8 cellular contexts compared by ENCODE assay signal in the genomic region with DNA sequence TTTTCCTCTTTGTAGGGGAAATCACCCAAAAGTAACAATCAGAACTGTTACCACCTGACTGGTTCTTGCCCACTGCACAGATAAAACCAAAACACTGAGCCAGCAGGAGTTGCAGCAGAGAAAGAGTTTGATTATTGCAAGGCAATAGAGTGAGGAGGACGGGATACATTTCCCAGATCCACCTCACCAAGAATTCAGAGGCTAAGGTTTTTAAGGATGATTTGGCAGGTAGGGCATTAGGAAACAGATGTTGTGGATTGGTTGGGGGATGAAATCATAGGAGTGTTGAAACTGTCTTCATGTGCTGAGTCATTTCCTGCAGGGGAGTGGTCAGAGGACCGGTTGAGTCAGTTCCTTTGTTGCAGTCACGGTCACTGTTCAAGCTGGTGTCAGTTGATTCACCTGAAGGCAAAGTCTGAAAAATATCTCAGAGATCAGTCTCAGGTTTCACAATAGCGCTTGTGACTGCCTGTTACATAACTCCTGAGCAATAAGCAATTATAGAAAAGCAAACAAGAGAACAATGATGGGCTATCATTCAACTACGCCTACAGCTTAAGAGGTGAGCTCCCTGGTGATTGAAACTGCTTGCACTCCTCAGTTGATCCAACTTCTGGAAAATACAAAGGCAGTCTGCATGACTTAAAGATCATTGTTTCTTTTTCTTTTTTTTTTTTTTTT. TPM values are rescaled to one million over a fixed set of nuclear protein-coding genes. Genes with fewer than 3 reads are reported as not detected.
A peak's percentile ranks its signal among the peaks of the same experiment; 100 is the strongest.
DNase-seq lines count a peak whose midpoint lies in the region; ATAC-seq, FAIRE-seq and TF ChIP-seq lines count a peak whose summit lies in the region.

No MANE protein-coding gene starts in this region.

- peak in 2 of 4 donors; percentile 9 to 33 for TF ChIP-seq POLR2A in esophagus squamous epithelium (IDR thresholded peaks at IDR 0.05)

- H3K27me3 ChIP-seq in BJ (ENCODE audit: control insufficient read depth, insufficient read depth, low read length) (no peaks in the 10 kb centered on the region), esophagus squamous epithelium (no peaks in the 10 kb centered on the region)

- no peaks in the 10 kb centered on the region for H3K27me3 Mint-ChIP-seq in osteocyte (ENCODE audit: unreplicated experiment)

- DNase-seq in BJ (ENCODE audit: low read depth) (peak; percentile 94), GM19239 (ENCODE audit: insufficient read length, low spot score) (peak; percentile 45), NCI-H2227 (lab: John Stamatoyannopoulos, UW; ENCODE audit: unreplicated experiment) (peak; percentile 83), esophagus squamous epithelium (lab: John Stamatoyannopoulos, UW) (no peak), osteocyte (ENCODE audit: extremely low spot score, unreplicated experiment) (peak; percentile 6), DMS114 treated with DMSO at 0.1 percent for 48 hours (lab: John Stamatoyannopoulos, UW; ENCODE audit: unreplicated experiment) (no peak)
- DNase-seq in activated CD4-positive, alpha-beta T cell treated with anti-CD3 and anti-CD28 coated beads, Interleukin-2, amount 50 U/mL, for 1 hour = peak; percentile 28

- TF ChIP-seq CTCF in BJ (IDR thresholded peaks at IDR 0.05; ENCODE audit: insufficient read depth, low read depth, low read length) (no peak), esophagus squamous epithelium (IDR thresholded peaks at IDR 0.05) (no peak), osteocyte (IDR thresholded peaks at IDR 0.05) (no peak)

- peaks cover 14 to 80% (median 36%) of the 10 kb centered on the region in 3 donors for H3K4me1 ChIP-seq in esophagus squamous epithelium

- intact Hi-C loops in esophagus squamous epithelium (cut with DNase I) = no loop called here

- H3K36me3 ChIP-seq in BJ (ENCODE audit: control insufficient read depth, insufficient read depth, low read length) = no peaks in the 10 kb centered on the region
- no peaks in the 10 kb centered on the region for H3K36me3 ChIP-seq in esophagus squamous epithelium

- peak; percentile 95 for FAIRE-seq in GM19239 (lab: Jason Lieb, UNC)

- H3K9me3 Mint-ChIP-seq in osteocyte (ENCODE audit: unreplicated experiment) = peaks cover 6% of the 10 kb centered on the region

- H3K4me3 ChIP-seq in BJ (ENCODE audit: low read depth, low read length) (no peak overlapping the region), esophagus squamous epithelium (no peak overlapping the region)

- POLR2A ChIA-PET in BJ (lab: Charles Lee) = interaction anchor here (0.6 kb wide), 2 partner anchors 34 to 125 kb away, joined by 3 read pairs; no protein-coding TSS in a partner anchor

- H3K27ac Mint-ChIP-seq in osteocyte (ENCODE audit: unreplicated experiment) = peak overlapping the region; percentile 36

- H3K9me3 ChIP-seq in esophagus squamous epithelium = peaks cover 0 to 9% (median 0%) of the 10 kb centered on the region in 3 donors

- H3K36me3 Mint-ChIP-seq in osteocyte (ENCODE audit: unreplicated experiment) = peaks cover 2% of the 10 kb centered on the region

- peak overlapping the region; percentile 8 for H3K4me3 Mint-ChIP-seq in osteocyte (ENCODE audit: unreplicated experiment)

- peak; percentile 88 for ATAC-seq in HG03342 (IDR thresholded peaks at IDR 0.05; ENCODE audit: unreplicated experiment)

- CTCF ChIA-PET in BJ (lab: Yijun Ruan, JAX) = interaction anchor here (1.3 kb wide), 1 partner anchor 12 kb away, joined by 3 read pairs; no protein-coding TSS in a partner anchor

- H3K27ac ChIP-seq in esophagus squamous epithelium = peak overlapping the region; percentile 86 to 91 (median 87)

- WGBS in esophagus squamous epithelium, 2 donors = 18% methylated on average over 5 of the region's 5 CpGs

- peaks cover 21% of the 10 kb centered on the region for H3K4me1 Mint-ChIP-seq in osteocyte (ENCODE audit: unreplicated experiment)

RNA-seq across cellular contexts. Expression of gene AMN1, which starts 20.3 kb away (rescaled TPM):
- polyA plus RNA-seq in BJ (2011; rRNA removed) = 4.2 and 7.8 TPM in 2 replicates
- polyA minus RNA-seq in BJ (2011; rRNA and poly(A)+ RNA removed) = 2.5 and 3.3 TPM in 2 replicates
- 1 to 10 TPM; 1.9 to 6.7 (median 5.7) TPM for total RNA-seq in esophagus squamous epithelium
- 5.3 and 8.5 TPM in 2 replicates for total RNA-seq in osteocyte

Comparison
In these comparisons a context has a peak if more than half of its experiments do, and no peak if none do; other contexts are left out.
1. DNase-seq: peak in BJ (single experiment), GM19239 (single experiment), NCI-H2227 (single experiment), activated CD4-positive, alpha-beta T cell treated with anti-CD3 and anti-CD28 coated beads, Interleukin-2, amount 50 U/mL, for 1 hour (single experiment) and osteocyte (single experiment); none in esophagus squamous epithelium (single experiment) and DMS114 treated with DMSO at 0.1 percent for 48 hours (single experiment).